14 cellular contexts compared by ENCODE assay signal in genomic region chr5:134551891-134552290, GRCh38. TPM values are rescaled to one million over a fixed set of nuclear protein-coding genes. Genes with fewer than 3 reads are reported as not detected.
DNase-seq lines count a peak whose midpoint lies in the region; ATAC-seq and TF ChIP-seq lines count a peak whose summit lies in the region.
"Had no signal": no experiment of that assay in that cellular context is flagged by ENCODE, and none has a peak within 500 bp of the region (broad histone marks: within the 10 kb centered on the region; RNA-seq: fewer than 3 reads in every experiment).

No MANE protein-coding gene starts in this region.

- H3K14ac ChIP-seq in mesenchymal stem cell (ENCODE audit: low read length in 2 of 2): no peak overlapping the region

- H3K4me1 ChIP-seq in adrenal gland (replicated peaks in 1 of 2) (peaks cover 65 to 89% of the 10 kb centered on the region in 2 donors), mesenchymal stem cell (ENCODE audit: control insufficient read depth, insufficient read depth, low read depth, low read length) (peaks cover 49% of the 10 kb centered on the region)

- no peak overlapping the region for H4K91ac ChIP-seq in mesenchymal stem cell (ENCODE audit: low read length)

- peaks cover 60% of the 10 kb centered on the region for H3K36me3 Mint-ChIP-seq in stimulated activated naive CD8-positive, alpha-beta T cell treated with anti-CD3 and anti-CD28 coated beads, Interleukin-15, Interleukin-2, amounts not matched to agents 100 ng/mL and 50 ng/mL, for 24 hours (ENCODE audit: low read depth)

- peaks cover 81% of the 10 kb centered on the region for H3K4me1 Mint-ChIP-seq in stimulated activated naive CD8-positive, alpha-beta T cell treated with anti-CD3 and anti-CD28 coated beads, Interleukin-15, Interleukin-2, amounts not matched to agents 100 ng/mL and 50 ng/mL, for 24 hours (ENCODE audit: low read depth)

- peak overlapping the region; percentile 82 for H3K27ac Mint-ChIP-seq in stimulated activated naive CD8-positive, alpha-beta T cell treated with anti-CD3 and anti-CD28 coated beads, Interleukin-15, Interleukin-2, amounts not matched to agents 100 ng/mL and 50 ng/mL, for 24 hours

- no peak overlapping the region for H3K4ac ChIP-seq in mesenchymal stem cell (ENCODE audit: low read depth in 1 of 2, low read length in 2 of 2)

- H3K27me3 ChIP-seq in adrenal gland: no peaks in the 10 kb centered on the region
- H3K27me3 ChIP-seq in mesenchymal stem cell (ENCODE audit: control insufficient read depth in 1 of 2, insufficient read depth in 1 of 2, low read length in 2 of 2): no peaks in the 10 kb centered on the region
- H3K27me3 ChIP-seq: colonic mucosa had no signal

- no peak for DNase-seq in stimulated activated naive CD8-positive, alpha-beta T cell treated with anti-CD3 and anti-CD28 coated beads, Interleukin-15, Interleukin-2, amounts not matched to agents 100 U/mL and 50 U/mL, for 24 hours
- DNase-seq in adrenal gland (no peak), mesenchymal stem cell (no peak), GM13976 (ENCODE audit: low spot score) (no peak), DMS 273 treated with DMSO at 0.1 percent for 48 hours (lab: John Stamatoyannopoulos, UW) (no peak), NCI-H1417 treated with DMSO at 0.1 percent for 48 hours (lab: John Stamatoyannopoulos, UW) (no peak), NCI-H2029 (lab: John Stamatoyannopoulos, UW) (no peak)
- DNase-seq: activated CD8-positive, alpha-beta memory T cell treated with anti-CD3 and anti-CD28 coated beads, Interleukin-2, amount 50 U/mL, for 48 hours; colonic mucosa; NCI-H2227 treated with DMSO at 0.1 percent for 48 hours; stimulated activated CD4-positive, alpha-beta T cell treated with anti-CD3 and anti-CD28 coated beads, Interleukin-4, amount 100 ng/mL, for 4 hours had no signal

- H3K27ac ChIP-seq in adrenal gland: peak overlapping the region; percentile 78 to 96 (median 88)
- peak overlapping the region; percentile 63 for H3K27ac ChIP-seq in mesenchymal stem cell (ENCODE audit: low read length, poor library complexity, severe bottlenecking)
- H3K27ac ChIP-seq: colonic mucosa, SK-N-MC had no signal

- H3K27me3 Mint-ChIP-seq in stimulated activated naive CD8-positive, alpha-beta T cell treated with anti-CD3 and anti-CD28 coated beads, Interleukin-15, Interleukin-2, amounts not matched to agents 100 ng/mL and 50 ng/mL, for 24 hours: no peaks in the 10 kb centered on the region

- intact Hi-C loops in adrenal gland (cut with DNase I): no loop called here

- no peak overlapping the region for H3K4me2 ChIP-seq in mesenchymal stem cell (ENCODE audit: low read length, poor library complexity, severe bottlenecking)

- no peak overlapping the region for H2AFZ ChIP-seq in mesenchymal stem cell (ENCODE audit: low read depth, low read length)

- no peak overlapping the region for H3K4me3 ChIP-seq in adrenal gland
- H3K4me3 ChIP-seq in mesenchymal stem cell (ENCODE audit: insufficient read depth in 1 of 2, low read depth in 1 of 2, low read length in 2 of 2): peak overlapping the region in 1 of 2 experiments; percentile 39
- H3K4me3 ChIP-seq: colonic mucosa, SK-N-MC had no signal

- no peak overlapping the region for H2BK120ac ChIP-seq in mesenchymal stem cell (ENCODE audit: low read depth, low read length)

- no peak overlapping the region for H3K18ac ChIP-seq in mesenchymal stem cell (ENCODE audit: low read depth in 1 of 2, low read length in 2 of 2)

- TF ChIP-seq CTCF in adrenal gland (IDR thresholded peaks at IDR 0.05): no peak
- no peak for TF ChIP-seq CTCF in GM13976 (IDR thresholded peaks at IDR 0.05; ENCODE audit: borderline replicate concordance, control extremely low read depth, extremely low read depth, insufficient read depth, missing control alignments)

- H3K23ac ChIP-seq in mesenchymal stem cell (ENCODE audit: low read length in 2 of 2): no peak overlapping the region

- peak overlapping the region; percentile 65 for H3K9ac ChIP-seq in mesenchymal stem cell (ENCODE audit: low read length)

- H2AK5ac ChIP-seq in mesenchymal stem cell (ENCODE audit: low read length, severe bottlenecking): no peak overlapping the region

- no peaks in the 10 kb centered on the region for H3K9me3 Mint-ChIP-seq in stimulated activated naive CD8-positive, alpha-beta T cell treated with anti-CD3 and anti-CD28 coated beads, Interleukin-15, Interleukin-2, amounts not matched to agents 100 ng/mL and 50 ng/mL, for 24 hours

- H2BK12ac ChIP-seq in mesenchymal stem cell (ENCODE audit: low read length in 2 of 2): no peak overlapping the region

- H3K79me1 ChIP-seq in mesenchymal stem cell (replicated peaks; ENCODE audit: low read length, poor library complexity, severe bottlenecking): peaks cover 34% of the 10 kb centered on the region

- TF ChIP-seq POLR2A in adrenal gland (IDR thresholded peaks at IDR 0.05): no peak

- no peak overlapping the region for H4K8ac ChIP-seq in mesenchymal stem cell (ENCODE audit: low read length)

- ATAC-seq in stimulated activated naive CD8-positive, alpha-beta T cell treated with anti-CD3 and anti-CD28 coated beads, Interleukin-15, Interleukin-2, amounts not matched to agents 100 U/mL and 50 U/mL, for 24 hours: no peak

- WGBS in adrenal gland, 4 donors: 67 to 81% (median 80%) methylated on average over 8 of the region's 8 CpGs
- WGBS in mesenchymal stem cell: 94% methylated on average over 6 of the region's 8 CpGs

- no peak overlapping the region for H2BK15ac ChIP-seq in mesenchymal stem cell (ENCODE audit: low read depth, poor library complexity, severe bottlenecking)

- no peak overlapping the region for H3K4me3 Mint-ChIP-seq in stimulated activated naive CD8-positive, alpha-beta T cell treated with anti-CD3 and anti-CD28 coated beads, Interleukin-15, Interleukin-2, amounts not matched to agents 100 ng/mL and 50 ng/mL, for 24 hours
- H3K4me3 Mint-ChIP-seq: CD14-positive monocyte had no signal

- peaks cover 0 to 9% of the 10 kb centered on the region in 2 donors for H3K36me3 ChIP-seq in adrenal gland (replicated peaks in 1 of 2)
- peaks cover 52 to 67% of the 10 kb centered on the region in 2 experiments for H3K36me3 ChIP-seq in mesenchymal stem cell (ENCODE audit: control insufficient read depth in 1 of 2, insufficient read depth in 2 of 2, low read depth in 1 of 2, low read length in 2 of 2)
- H3K36me3 ChIP-seq: colonic mucosa had no signal

- H3K9me3 ChIP-seq in adrenal gland (replicated peaks in 1 of 3): no peaks in the 10 kb centered on the region
- H3K9me3 ChIP-seq in mesenchymal stem cell (ENCODE audit: control insufficient read depth, low read length): no peaks in the 10 kb centered on the region
- H3K9me3 ChIP-seq: colonic mucosa had no signal

- H2BK5ac ChIP-seq in mesenchymal stem cell (ENCODE audit: low read depth, low read length, poor library complexity, severe bottlenecking): no peak overlapping the region

- in situ Hi-C loops in GM13976 (cut with MboI; ENCODE audit: low sequenced_read_pairs, unreplicated experiment): no loop called here

RNA-seq across cellular contexts. Expression of gene JADE2, which starts 26.4 kb away (rescaled TPM):
- total RNA-seq in adrenal gland: 100 to 1,000 TPM in 1 of 8 donors, 10 to 100 TPM in 7; 60.5 to 180 (median 83.2) TPM
- 10 to 100 TPM; 10.2 to 25.8 (median 25.7) TPM for polyA plus RNA-seq in adrenal gland
- 19.8 TPM for polyA plus RNA-seq in mesenchymal stem cell (2013, experiment 1 of 2)
- 17.8 TPM for polyA plus RNA-seq in mesenchymal stem cell (2013, experiment 2 of 2)
